In genomic region chr7:92811158-92811557, GRCh38 we compare ENCODE assay signal across 23 cellular contexts. TPM values are rescaled to one million over a fixed set of nuclear protein-coding genes. Genes with fewer than 3 reads are reported as not detected.
DNase-seq lines count a peak whose midpoint lies in the region; ATAC-seq and TF ChIP-seq lines count a peak whose summit lies in the region.
"Had no signal": no experiment of that assay in that cellular context is flagged by ENCODE, and none has a peak within 500 bp of the region (broad histone marks: within the 10 kb centered on the region; RNA-seq: fewer than 3 reads in every experiment).

No MANE protein-coding gene starts in this region.

- no peak overlapping the region for H3K4me2 ChIP-seq in PC-9

- peaks cover 23% of the 10 kb centered on the region for H3K36me3 Mint-ChIP-seq in natural killer cell treated with Interleukin-12 subunit alpha and Interleukin-12 subunit beta and Interleukin-15 and Interleukin-18, amount 100 ng/mL, for 72 hours
- H3K36me3 Mint-ChIP-seq in natural killer cell, result peaks cover 9% of the 10 kb centered on the region
- H3K36me3 Mint-ChIP-seq in naive thymus-derived CD4-positive, alpha-beta T cell, result peaks cover 0 to 42% (median 6%) of the 10 kb centered on the region in 5 donors

- H3K4me1 Mint-ChIP-seq in natural killer cell treated with Interleukin-12 subunit alpha and Interleukin-12 subunit beta and Interleukin-15 and Interleukin-18, amount 100 ng/mL, for 72 hours (ENCODE audit: low read depth in 2 of 2), result peaks cover 69 to 93% of the 10 kb centered on the region in 2 donors
- peaks cover 42 to 46% of the 10 kb centered on the region in 2 donors for H3K4me1 Mint-ChIP-seq in natural killer cell
- peaks cover 35 to 82% (median 57%) of the 10 kb centered on the region in 7 donors for H3K4me1 Mint-ChIP-seq in naive thymus-derived CD4-positive, alpha-beta T cell

- H3K4me3 Mint-ChIP-seq in natural killer cell treated with Interleukin-12 subunit alpha and Interleukin-12 subunit beta and Interleukin-15 and Interleukin-18, amount 100 ng/mL, for 72 hours, result peak overlapping the region; percentile 50
- no peak overlapping the region for H3K4me3 Mint-ChIP-seq in natural killer cell
- peak overlapping the region in 1 of 10 donors; percentile 5 for H3K4me3 Mint-ChIP-seq in naive thymus-derived CD4-positive, alpha-beta T cell

- H3K4me3 ChIP-seq in RWPE2 (ENCODE audit: severe bottlenecking), result no peak overlapping the region
- H3K4me3 ChIP-seq in brain microvascular endothelial cell (ENCODE audit: low read depth, low read length), result no peak overlapping the region
- no peak overlapping the region for H3K4me3 ChIP-seq in PC-9
- no peak overlapping the region for H3K4me3 ChIP-seq in naive thymus-derived CD4-positive, alpha-beta T cell (ENCODE audit: low read length)
- H3K4me3 ChIP-seq: GM23248, Peyer's patch, SK-N-MC, uterus had no signal

- H3K27ac ChIP-seq in RWPE2 (ENCODE audit: poor library complexity, severe bottlenecking) (peak overlapping the region; percentile 91), brain microvascular endothelial cell (peak overlapping the region; percentile 95), PC-9 (no peak overlapping the region)
- no peak overlapping the region for H3K27ac ChIP-seq in naive thymus-derived CD4-positive, alpha-beta T cell (ENCODE audit: low read depth, low read length)
- H3K27ac ChIP-seq: GM23248, SK-N-MC, uterus had no signal

- H3K4me1 ChIP-seq in RWPE2 (ENCODE audit: insufficient read depth, poor library complexity, severe bottlenecking) (peaks cover 52% of the 10 kb centered on the region), PC-9 (replicated peaks; ENCODE audit: insufficient read depth) (peaks cover 25% of the 10 kb centered on the region)
- H3K4me1 ChIP-seq in naive thymus-derived CD4-positive, alpha-beta T cell (ENCODE audit: control insufficient read depth in 2 of 2, insufficient read depth in 2 of 2, low read length in 2 of 2), result peaks cover 26 to 30% of the 10 kb centered on the region in 2 donors
- H3K4me1 ChIP-seq: uterus had no signal

- no peak overlapping the region for H2AFZ ChIP-seq in PC-9
- H2AFZ ChIP-seq: GM23248, parathyroid adenoma had no signal

- H3K27me3 Mint-ChIP-seq in natural killer cell treated with Interleukin-12 subunit alpha and Interleukin-12 subunit beta and Interleukin-15 and Interleukin-18, amount 100 ng/mL, for 72 hours, result no peaks in the 10 kb centered on the region
- no peaks in the 10 kb centered on the region for H3K27me3 Mint-ChIP-seq in natural killer cell (ENCODE audit: low read depth in 2 of 2)
- H3K27me3 Mint-ChIP-seq in naive thymus-derived CD4-positive, alpha-beta T cell, result no peaks in the 10 kb centered on the region
- H3K27me3 Mint-ChIP-seq: CD8-positive, alpha-beta memory T cell; effector memory CD8-positive, alpha-beta T cell had no signal

- no peak for TF ChIP-seq CTCF in natural killer cell (IDR thresholded peaks at IDR 0.05)
- no peak for TF ChIP-seq CTCF in RWPE2 (IDR thresholded peaks at IDR 0.05; ENCODE audit: poor library complexity, severe bottlenecking)
- no peak for TF ChIP-seq CTCF in brain microvascular endothelial cell (IDR thresholded peaks at IDR 0.05; ENCODE audit: low read depth, low read length, missing control alignments)
- no peak for TF ChIP-seq CTCF in PC-9 (conservative IDR thresholded peaks at IDR 0.05)

- in situ Hi-C loops in brain microvascular endothelial cell (cut with HindIII; ENCODE audit: low pct_ligation_motif_present, low sequenced_read_pairs), result no loop called here

- peak overlapping the region; percentile 91 to 93 for H3K27ac Mint-ChIP-seq in natural killer cell treated with Interleukin-12 subunit alpha and Interleukin-12 subunit beta and Interleukin-15 and Interleukin-18, amount 100 ng/mL, for 72 hours
- peak overlapping the region in 1 of 2 donors; percentile 49 for H3K27ac Mint-ChIP-seq in natural killer cell
- H3K27ac Mint-ChIP-seq in naive thymus-derived CD4-positive, alpha-beta T cell, result peak overlapping the region in 2 of 9 donors; percentile 20 to 74

- H3K9me3 ChIP-seq in RWPE2 (ENCODE audit: severe bottlenecking) (peaks cover 2% of the 10 kb centered on the region), PC-9 (ENCODE audit: insufficient read depth, low read depth) (no peaks in the 10 kb centered on the region)
- H3K9me3 ChIP-seq in naive thymus-derived CD4-positive, alpha-beta T cell (ENCODE audit: control insufficient read depth in 2 of 3, low read length in 3 of 3), result no peaks in the 10 kb centered on the region
- H3K9me3 ChIP-seq: uterus had no signal

- DNase-seq in natural killer cell treated with Interleukin-12 subunit alpha and Interleukin-12 subunit beta and Interleukin-15 and Interleukin-18, amount 100 ng/mL, for 72 hours (ENCODE audit: low spot score), result no peak
- DNase-seq in natural killer cell (no peak), RWPE2 (ENCODE audit: low spot score) (no peak), brain microvascular endothelial cell (no peak), PC-9 (no peak), HUDEP-2 (lab: John Stamatoyannopoulos, UW; ENCODE audit: unreplicated experiment in 76 of 76) (no peak), hepatic stellate cell (ENCODE audit: low spot score) (no peak)
- DNase-seq in naive thymus-derived CD4-positive, alpha-beta T cell, result no peak
- DNase-seq: activated CD4-positive, alpha-beta T cell treated with anti-CD3 and anti-CD28 coated beads for 48 hours; activated T-cell treated with anti-CD3 and anti-CD28 coated beads, Interleukin-2, amount 50 U/mL, for 48 hours; aorta; CD8-positive, alpha-beta memory T cell; DMS79 treated with DMSO at 0.1 percent for 48 hours; effector memory CD8-positive, alpha-beta T cell; GM23248; head of caudate nucleus; NCI-H1105 treated with DMSO at 0.1 percent for 48 hours; NCI-H69; Peyer's patch; stimulated activated CD4-positive, alpha-beta T cell treated with anti-CD3 and anti-CD28 coated beads, Interleukin-2, amount 100 ng/mL, for 24 hours; uterus had no signal

- H3K36me3 ChIP-seq in RWPE2 (ENCODE audit: low read depth) (peaks cover 4% of the 10 kb centered on the region), brain microvascular endothelial cell (replicated peaks) (no peaks in the 10 kb centered on the region), PC-9 (ENCODE audit: low read depth) (peaks cover 8% of the 10 kb centered on the region; the same call in 1 of the 2 replicates)
- no peaks in the 10 kb centered on the region for H3K36me3 ChIP-seq in naive thymus-derived CD4-positive, alpha-beta T cell (ENCODE audit: control insufficient read depth in 2 of 3, insufficient read depth in 3 of 3, low read length in 3 of 3)
- H3K36me3 ChIP-seq: Peyer's patch, uterus had no signal

- H4K20me1 ChIP-seq in PC-9 (ENCODE audit: insufficient read depth), result no peaks in the 10 kb centered on the region

- H3F3A ChIP-seq in PC-9 (ENCODE audit: insufficient read depth, low read depth), result peaks cover 10% of the 10 kb centered on the region

- CTCF ChIA-PET in PC-9 (lab: Charles Lee), result no interaction called here
- CTCF ChIA-PET in naive thymus-derived CD4-positive, alpha-beta T cell (lab: Charles Lee), result no interaction called here

- no TSS peak for BruUV-seq in PC-9 (replicated peaks; lab: Mats Ljungman, UMichigan)

- POLR2A ChIA-PET in PC-9 (lab: Charles Lee; ENCODE audit: unreplicated experiment), result interaction anchor here (0.7 kb wide), 1 partner anchor 236 kb away, joined by 3 read pairs; no protein-coding TSS in a partner anchor
- POLR2A ChIA-PET in naive thymus-derived CD4-positive, alpha-beta T cell (lab: Charles Lee), result no interaction called here

- H3K9me3 Mint-ChIP-seq in natural killer cell treated with Interleukin-12 subunit alpha and Interleukin-12 subunit beta and Interleukin-15 and Interleukin-18, amount 100 ng/mL, for 72 hours, result peaks cover 7% of the 10 kb centered on the region
- H3K9me3 Mint-ChIP-seq in natural killer cell, result peaks cover 0 to 7% of the 10 kb centered on the region in 2 donors
- H3K9me3 Mint-ChIP-seq in naive thymus-derived CD4-positive, alpha-beta T cell, result peaks cover 3 to 11% (median 8%) of the 10 kb centered on the region in 11 donors

- H3K27me3 ChIP-seq in RWPE2 (ENCODE audit: insufficient read depth, poor library complexity, severe bottlenecking) (no peaks in the 10 kb centered on the region), brain microvascular endothelial cell (replicated peaks) (no peaks in the 10 kb centered on the region), PC-9 (ENCODE audit: insufficient read depth, low read depth) (no peaks in the 10 kb centered on the region)
- no peaks in the 10 kb centered on the region for H3K27me3 ChIP-seq in naive thymus-derived CD4-positive, alpha-beta T cell (ENCODE audit: control insufficient read depth in 2 of 2, insufficient read depth in 2 of 2, low read length in 2 of 2)
- H3K27me3 ChIP-seq: Peyer's patch, uterus had no signal

- H3K79me2 ChIP-seq in PC-9 (ENCODE audit: low read depth), result peaks cover 69% of the 10 kb centered on the region

- H3K9me2 ChIP-seq in PC-9 (ENCODE audit: insufficient read depth), result no peaks in the 10 kb centered on the region

- intact Hi-C loops in natural killer cell (cut with micrococcal nuclease), result no loop called here
- intact Hi-C loops in PC-9 (cut with micrococcal nuclease; ENCODE audit: unreplicated experiment), result no loop called here
- intact Hi-C loops in naive thymus-derived CD4-positive, alpha-beta T cell (cut with micrococcal nuclease), result loop anchor here in 1 of 2 donors (10.0 kb wide), 1 partner anchor 46 kb away; no protein-coding TSS in a partner anchor

- ATAC-seq in natural killer cell treated with Interleukin-12 subunit alpha and Interleukin-12 subunit beta and Interleukin-15 and Interleukin-18, amount 100 ng/mL, for 72 hours, result no peak
- ATAC-seq in natural killer cell (no peak), RWPE2 (ENCODE audit: low read depth) (no peak)
- no peak for ATAC-seq in naive thymus-derived CD4-positive, alpha-beta T cell
- ATAC-seq: effector memory CD8-positive, alpha-beta T cell had no signal

RNA-seq across cellular contexts. Expression of gene CDK6, which starts 25.2 kb away (rescaled TPM):
- 100 to 1,000 TPM; 278 to 404 TPM for total RNA-seq in natural killer cell treated with Interleukin-12 subunit alpha and Interleukin-12 subunit beta and Interleukin-15 and Interleukin-18, amount 100 ng/mL, for 72 hours
- total RNA-seq in natural killer cell, result 10 to 100 TPM; 41.1 to 46.3 (median 45.1) TPM
- total RNA-seq in PC-9 (2021), result 49.5 and 52.2 TPM in 2 replicates
- 100 to 1,000 TPM in 1 of 5 experiments, 10 to 100 TPM in 4; 15.8 to 156 (median 61.9) TPM for total RNA-seq in naive thymus-derived CD4-positive, alpha-beta T cell
- polyA plus RNA-seq in naive thymus-derived CD4-positive, alpha-beta T cell, result 10 to 100 TPM; 30.0 to 36.8 TPM

Comparison
In these comparisons a context has a peak if more than half of its experiments do, and no peak if none do; other contexts are left out.
1. H3K27ac ChIP-seq: peak in RWPE2 (single experiment) and brain microvascular endothelial cell (single experiment); none in PC-9 (single experiment) and naive thymus-derived CD4-positive, alpha-beta T cell (single experiment).